ENCODE assay signal across 8 cellular contexts in genomic region chr1:75785320-75785963, GRCh38. TPM values are rescaled to one million over a fixed set of nuclear protein-coding genes. Genes with fewer than 3 reads are reported as not detected.
DNase-seq lines count a peak whose midpoint lies in the region; ATAC-seq and TF ChIP-seq lines count a peak whose summit lies in the region.

No MANE protein-coding gene starts in this region.

- peaks cover 13% of the 10 kb centered on the region for H3K27me3 Mint-ChIP-seq in T-helper 1 cell treated with Interleukin-12 subunit alpha and Interleukin-12 subunit beta and Interleukin-4 antibody, amounts not matched to agents 30 μg/mL and 1 μg/mL, for 36 hours (ENCODE audit: low read depth)
- peaks cover 7% of the 10 kb centered on the region for H3K27me3 Mint-ChIP-seq in activated CD4-positive, alpha-beta memory T cell treated with anti-CD3 and anti-CD28 coated beads, Interleukin-2, amount 10 ng/mL, durations not matched to agents 7 days and 5 days
- peaks cover 8 to 11% of the 10 kb centered on the region in 2 donors for H3K27me3 Mint-ChIP-seq in stimulated activated naive B cell treated with anti-CD40 and anti-IgM and Interleukin-4, amounts not matched to agents 10 μg/mL and 1 μg/mL and 100 μg/mL, for 72 hours

- H3K4me1 Mint-ChIP-seq in T-helper 1 cell treated with Interleukin-12 subunit alpha and Interleukin-12 subunit beta and Interleukin-4 antibody, amounts not matched to agents 30 μg/mL and 1 μg/mL, for 36 hours (ENCODE audit: low read depth): peaks cover 33% of the 10 kb centered on the region
- H3K4me1 Mint-ChIP-seq in activated CD4-positive, alpha-beta memory T cell treated with anti-CD3 and anti-CD28 coated beads, Interleukin-2, amount 10 ng/mL, durations not matched to agents 7 days and 5 days: peaks cover 38% of the 10 kb centered on the region
- peaks cover 19 to 44% of the 10 kb centered on the region in 2 donors for H3K4me1 Mint-ChIP-seq in stimulated activated naive B cell treated with anti-CD40 and anti-IgM and Interleukin-4, amounts not matched to agents 10 μg/mL and 1 μg/mL and 100 μg/mL, for 72 hours

- H3K4me3 Mint-ChIP-seq in T-helper 1 cell treated with Interleukin-12 subunit alpha and Interleukin-12 subunit beta and Interleukin-4 antibody, amounts not matched to agents 30 μg/mL and 1 μg/mL, for 36 hours: peak overlapping the region; percentile 98
- H3K4me3 Mint-ChIP-seq in activated CD4-positive, alpha-beta memory T cell treated with anti-CD3 and anti-CD28 coated beads, Interleukin-2, amount 10 ng/mL, durations not matched to agents 7 days and 5 days: peak overlapping the region; percentile 98
- H3K4me3 Mint-ChIP-seq in stimulated activated naive B cell treated with anti-CD40 and anti-IgM and Interleukin-4, amounts not matched to agents 10 μg/mL and 1 μg/mL and 100 μg/mL, for 72 hours: peak overlapping the region; percentile 94 to 95

- WGBS in hepatocyte (ENCODE audit: low lambda C conversion rate, missing lambda C conversion rate): 16% methylated on average over 8 of the region's 8 CpGs

- POLR2A ChIA-PET in activated CD4-positive, alpha-beta memory T cell treated with anti-CD3 and anti-CD28 coated beads, Interleukin-2, amount 10 ng/mL, durations not matched to agents 7 days and 5 days (lab: Charles Lee): interaction anchor here (0.8 to 3.5 kb wide), 10 partner anchors 11 to 1053 kb away, joined by 3 to 30 read pairs (median 8); partner anchors contain the start of genes ACADM, CRYZ, MSH4 and TYW3

- no peaks in the 10 kb centered on the region for H3K9me3 ChIP-seq in hepatocyte (ENCODE audit: low read depth)

- peak overlapping the region; percentile 97 for H3K27ac Mint-ChIP-seq in T-helper 1 cell treated with Interleukin-12 subunit alpha and Interleukin-12 subunit beta and Interleukin-4 antibody, amounts not matched to agents 30 μg/mL and 1 μg/mL, for 36 hours
- H3K27ac Mint-ChIP-seq in activated CD4-positive, alpha-beta memory T cell treated with anti-CD3 and anti-CD28 coated beads, Interleukin-2, amount 10 ng/mL, durations not matched to agents 7 days and 5 days: peak overlapping the region; percentile 92
- peak overlapping the region; percentile 97 for H3K27ac Mint-ChIP-seq in stimulated activated naive B cell treated with anti-CD40 and anti-IgM and Interleukin-4, amounts not matched to agents 10 μg/mL and 1 μg/mL and 100 μg/mL, for 72 hours

- peak overlapping the region; percentile 80 for H2AFZ ChIP-seq in hepatocyte

- H3K9me3 Mint-ChIP-seq in T-helper 1 cell treated with Interleukin-12 subunit alpha and Interleukin-12 subunit beta and Interleukin-4 antibody, amounts not matched to agents 30 μg/mL and 1 μg/mL, for 36 hours: peaks cover 3% of the 10 kb centered on the region
- H3K9me3 Mint-ChIP-seq in activated CD4-positive, alpha-beta memory T cell treated with anti-CD3 and anti-CD28 coated beads, Interleukin-2, amount 10 ng/mL, durations not matched to agents 7 days and 5 days: no peaks in the 10 kb centered on the region
- peaks cover 2 to 4% of the 10 kb centered on the region in 2 donors for H3K9me3 Mint-ChIP-seq in stimulated activated naive B cell treated with anti-CD40 and anti-IgM and Interleukin-4, amounts not matched to agents 10 μg/mL and 1 μg/mL and 100 μg/mL, for 72 hours

- no peaks in the 10 kb centered on the region for H3K9me2 ChIP-seq in hepatocyte (replicated peaks; ENCODE audit: insufficient read depth)

- peak overlapping the region; percentile 80 for H3K4me2 ChIP-seq in hepatocyte

- H3K4me3 ChIP-seq in hepatocyte: peak overlapping the region; percentile 61

- ATAC-seq in HG03025 (IDR thresholded peaks at IDR 0.05; ENCODE audit: low FRiP score, unreplicated experiment): peak; percentile 6
- ATAC-seq in stimulated activated naive B cell treated with anti-CD40 and anti-IgM and Interleukin-4, amounts not matched to agents 10 μg/mL and 1 μg/mL and 100 μg/mL, for 72 hours (replicated peaks): peak; percentile 19 to 25

- H3K36me3 Mint-ChIP-seq in T-helper 1 cell treated with Interleukin-12 subunit alpha and Interleukin-12 subunit beta and Interleukin-4 antibody, amounts not matched to agents 30 μg/mL and 1 μg/mL, for 36 hours (ENCODE audit: low read depth): peaks cover 38% of the 10 kb centered on the region
- peaks cover 42% of the 10 kb centered on the region for H3K36me3 Mint-ChIP-seq in activated CD4-positive, alpha-beta memory T cell treated with anti-CD3 and anti-CD28 coated beads, Interleukin-2, amount 10 ng/mL, durations not matched to agents 7 days and 5 days (ENCODE audit: low read depth)
- peaks cover 32 to 47% of the 10 kb centered on the region in 2 donors for H3K36me3 Mint-ChIP-seq in stimulated activated naive B cell treated with anti-CD40 and anti-IgM and Interleukin-4, amounts not matched to agents 10 μg/mL and 1 μg/mL and 100 μg/mL, for 72 hours

- no peaks in the 10 kb centered on the region for H3K27me3 ChIP-seq in hepatocyte

- H4K20me1 ChIP-seq in hepatocyte (ENCODE audit: insufficient read depth, poor library complexity, severe bottlenecking): peaks cover 38% of the 10 kb centered on the region

- TF ChIP-seq CTCF in hepatocyte (IDR thresholded peaks at IDR 0.05; ENCODE audit: poor library complexity): no peak

- peak overlapping the region; percentile 81 for H3K27ac ChIP-seq in hepatocyte

- DNase-seq in T-helper 1 cell (no peak), hepatocyte (ENCODE audit: low spot score) (no peak), AG20443 (ENCODE audit: low spot score) (no peak)
- no peak for DNase-seq in activated CD4-positive, alpha-beta memory T cell treated with anti-CD3 and anti-CD28 coated beads, Interleukin-2, amount 10 ng/mL, durations not matched to agents 7 days and 5 days
- no peak for DNase-seq in stimulated activated naive B cell treated with anti-CD40 and anti-IgM and Interleukin-4, amounts not matched to agents 10 μg/mL and 1 μg/mL and 100 μg/mL, for 72 hours
- no peak for DNase-seq in stimulated activated CD4-positive, alpha-beta T cell treated with anti-CD3 and anti-CD28 coated beads, Interleukin-2, amount 100 ng/mL, for 24 hours

- H3K36me3 ChIP-seq in hepatocyte (replicated peaks; ENCODE audit: insufficient read depth, low read depth): no peaks in the 10 kb centered on the region

- CTCF ChIA-PET in activated CD4-positive, alpha-beta memory T cell treated with anti-CD3 and anti-CD28 coated beads, Interleukin-2, amount 10 ng/mL, durations not matched to agents 7 days and 5 days (lab: Charles Lee): interaction anchor here (0.6 kb wide), 1 partner anchor 32 kb away, joined by 3 read pairs; no protein-coding TSS in a partner anchor

- H3K4me1 ChIP-seq in hepatocyte (ENCODE audit: insufficient read depth): peaks cover 30% of the 10 kb centered on the region

- H3K79me2 ChIP-seq in hepatocyte: peaks cover 43% of the 10 kb centered on the region

RNA-seq across cellular contexts. Expression of gene RABGGTB, which starts 0.6 kb away (rescaled TPM):
- 10 to 100 TPM; 80.6 to 82.7 TPM for total RNA-seq in activated CD4-positive, alpha-beta memory T cell treated with anti-CD3 and anti-CD28 coated beads, Interleukin-2, amount 10 ng/mL, durations not matched to agents 7 days and 5 days
- 101 and 106 TPM in 2 replicates for total RNA-seq in hepatocyte
- 25.9 and 28.6 TPM in 2 replicates for polyA plus RNA-seq in hepatocyte

RNA-seq across cellular contexts. Expression of gene MSH4, which starts 11.2 kb away (rescaled TPM):
- total RNA-seq in activated CD4-positive, alpha-beta memory T cell treated with anti-CD3 and anti-CD28 coated beads, Interleukin-2, amount 10 ng/mL, durations not matched to agents 7 days and 5 days: under 1 TPM; 0.20 to 0.25 TPM
- total RNA-seq in hepatocyte: 0.37 and 0.52 TPM in 2 replicates
- polyA plus RNA-seq in hepatocyte: 0.13 and 0.19 TPM in 2 replicates
